Comparison of ENCODE assay signal across 13 cellular contexts in the genomic region with DNA sequence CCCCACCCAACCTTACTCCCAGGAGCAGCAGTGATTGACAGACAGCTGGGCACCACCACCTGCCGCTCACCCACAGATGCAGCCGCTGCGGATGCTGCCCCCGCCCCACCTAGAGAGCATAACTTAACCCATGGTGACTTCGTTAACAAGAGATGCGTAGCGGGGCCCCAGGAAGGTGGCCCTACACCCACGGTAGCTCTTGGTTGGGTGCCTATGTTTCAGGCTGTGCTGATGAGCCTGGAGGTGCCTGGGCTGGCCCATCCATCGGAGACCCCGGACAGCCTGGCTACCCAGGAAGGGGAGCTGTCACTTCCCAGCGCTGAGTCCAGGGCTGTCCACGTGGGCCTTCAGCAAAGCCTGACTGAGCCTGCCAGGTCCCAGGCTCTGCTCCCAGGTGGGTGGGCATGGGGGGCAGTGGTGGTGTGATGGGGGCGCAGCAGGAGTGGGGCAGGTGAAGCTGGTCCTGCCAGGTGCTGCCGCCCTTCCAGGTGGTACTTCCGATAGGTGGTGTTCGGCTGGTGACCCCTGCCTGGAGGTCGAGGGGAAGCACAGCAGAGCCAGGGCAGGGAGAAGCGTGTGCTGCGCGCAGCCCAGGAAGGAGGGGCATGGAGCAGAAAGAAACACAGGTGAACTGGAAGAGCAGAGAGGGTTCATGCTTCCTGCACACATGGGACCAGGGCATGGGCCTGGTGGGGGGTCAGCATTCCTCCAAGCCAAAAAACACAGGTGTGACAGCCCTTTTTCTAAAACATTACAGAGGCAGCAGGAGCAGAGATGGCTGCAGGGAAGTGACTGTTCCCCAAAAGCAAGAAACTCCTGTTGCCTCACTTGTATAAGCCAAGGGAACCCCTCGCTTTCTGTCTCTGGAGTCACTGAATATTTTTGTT. TPM values are rescaled to one million over a fixed set of nuclear protein-coding genes. Genes with fewer than 3 reads are reported as not detected.
DNase-seq lines count a peak whose midpoint lies in the region; ATAC-seq and TF ChIP-seq lines count a peak whose summit lies in the region.
"Had no signal": no experiment of that assay in that cellular context is flagged by ENCODE, and none has a peak within 500 bp of the region (broad histone marks: within the 10 kb centered on the region; RNA-seq: fewer than 3 reads in every experiment).

No MANE protein-coding gene starts in this region.

- no peak overlapping the region for H3K4me2 ChIP-seq in H9 (ENCODE audit: insufficient read depth, insufficient read length, low read length)

- peak overlapping the region; percentile 99; the same call in 1 of the 2 replicates for H3K27ac ChIP-seq in ACC112 (ENCODE audit: low read depth, low read length)
- no peak overlapping the region for H3K27ac ChIP-seq in H9 (ENCODE audit: insufficient read length, low read depth, low read length)
- H3K27ac ChIP-seq: upper lobe of left lung had no signal

- peak overlapping the region in 1 of 2 experiments; percentile 43; a peak in 1 of 5 replicates for H3K4me3 Mint-ChIP-seq in H9
- H3K4me3 Mint-ChIP-seq in chondrocyte (ENCODE audit: unreplicated experiment): no peak overlapping the region
- no peak overlapping the region for H3K4me3 Mint-ChIP-seq in mesothelial cell of epicardium

- H3K36me3 ChIP-seq in ACC112 (ENCODE audit: insufficient read depth, low read length): peaks cover 19% of the 10 kb centered on the region; the same call in 1 of the 2 replicates
- H3K36me3 ChIP-seq: breast epithelium had no signal

- no peak overlapping the region for H3K18ac ChIP-seq in H9 (ENCODE audit: insufficient read length, low read depth, low read length)

- H3K4me1 ChIP-seq in ACC112 (ENCODE audit: control insufficient read depth, insufficient read depth, low read length, unreplicated experiment) (peaks cover 53% of the 10 kb centered on the region), H9 (ENCODE audit: insufficient read depth, low read length) (no peaks in the 10 kb centered on the region; the same call in 1 of the 2 replicates)

- H3K23ac ChIP-seq in H9 (ENCODE audit: insufficient read length, low read depth, low read length): no peak overlapping the region

- no peak for TF ChIP-seq CTCF in H9 (conservative IDR thresholded peaks at IDR 0.05)
- TF ChIP-seq CTCF in chondrocyte (IDR thresholded peaks at IDR 0.05): no peak
- TF ChIP-seq CTCF in mesothelial cell of epicardium (IDR thresholded peaks at IDR 0.05; ENCODE audit: unreplicated experiment): no peak

- H3K79me2 ChIP-seq in ACC112 (ENCODE audit: control insufficient read depth, insufficient read depth, low read length, unreplicated experiment) (peaks cover 59% of the 10 kb centered on the region), H9 (ENCODE audit: insufficient read depth, low read length) (no peaks in the 10 kb centered on the region)

- H2BK120ac ChIP-seq in H9 (ENCODE audit: low read depth, low read length, poor library complexity, severe bottlenecking): no peak overlapping the region

- H2BK20ac ChIP-seq in H9 (ENCODE audit: low read depth, low read length, poor library complexity, severe bottlenecking): no peak overlapping the region

- H3K27ac Mint-ChIP-seq in H9 (peak overlapping the region; percentile 65 to 94 (median 90); a peak in 5 of 7 replicates), chondrocyte (ENCODE audit: unreplicated experiment) (peak overlapping the region; percentile 97), mesothelial cell of epicardium (peak overlapping the region; percentile 88)

- no peak overlapping the region for H2BK15ac ChIP-seq in H9 (ENCODE audit: low read depth, low read length)

- H3K23me2 ChIP-seq in H9 (ENCODE audit: insufficient read length, low read depth, low read length, poor library complexity, severe bottlenecking): no peaks in the 10 kb centered on the region

- H3K9me3 Mint-ChIP-seq in H9: peaks cover 0 to 3% of the 10 kb centered on the region in 2 experiments; a peak in 1 of 5 replicates
- no peaks in the 10 kb centered on the region for H3K9me3 Mint-ChIP-seq in chondrocyte (ENCODE audit: low read depth)
- peaks cover 6% of the 10 kb centered on the region for H3K9me3 Mint-ChIP-seq in mesothelial cell of epicardium

- H3K27me3 Mint-ChIP-seq in H9 (ENCODE audit: low read depth) (no peaks in the 10 kb centered on the region), chondrocyte (ENCODE audit: low read depth) (no peaks in the 10 kb centered on the region), mesothelial cell of epicardium (ENCODE audit: low read depth) (no peaks in the 10 kb centered on the region)

- H2BK5ac ChIP-seq in H9 (ENCODE audit: insufficient read length, low read length): no peak overlapping the region

- no peak overlapping the region for H3T11ph ChIP-seq in H9 (ENCODE audit: low read length)

- H2AFZ ChIP-seq in ACC112 (ENCODE audit: low read length, unreplicated experiment) (no peak overlapping the region), H9 (ENCODE audit: low read length) (no peak overlapping the region)

- no peaks in the 10 kb centered on the region for H3K79me1 ChIP-seq in H9 (ENCODE audit: insufficient read depth, low read depth, low read length, poor library complexity, severe bottlenecking)

- H2AK5ac ChIP-seq in H9 (ENCODE audit: insufficient read length, low read length): no peak overlapping the region

- no peaks in the 10 kb centered on the region for H3K9me3 ChIP-seq in H9 (ENCODE audit: control insufficient read depth, low read depth, low read length)
- H3K9me3 ChIP-seq: breast epithelium, upper lobe of left lung had no signal

- no peak overlapping the region for H4K5ac ChIP-seq in H9 (ENCODE audit: insufficient read length, low read depth, low read length)

- ATAC-seq in GM18870 (IDR thresholded peaks at IDR 0.05; ENCODE audit: unreplicated experiment): no peak
- ATAC-seq in HG03095 (IDR thresholded peaks at IDR 0.05; ENCODE audit: unreplicated experiment): no peak

- H4K91ac ChIP-seq in H9 (ENCODE audit: insufficient read length, low read depth, low read length): no peak overlapping the region

- no CpG with 5 or more reads among the region's 21 CpGs for WGBS in H9 (ENCODE audit: extremely low coverage, insufficient read length, low lambda C conversion rate)

- H3K9ac ChIP-seq in H9 (ENCODE audit: extremely low read depth, insufficient read length, low read length): no peak overlapping the region

- H4K8ac ChIP-seq in H9 (replicated peaks; ENCODE audit: insufficient read length, low read depth, low read length): no peak overlapping the region

- H3K4ac ChIP-seq in H9 (ENCODE audit: low read depth, low read length): no peak overlapping the region

- H3K27me3 ChIP-seq in ACC112 (ENCODE audit: insufficient read depth, low read length) (no peaks in the 10 kb centered on the region), H9 (ENCODE audit: insufficient read depth, low read length) (no peaks in the 10 kb centered on the region)
- H3K27me3 ChIP-seq: breast epithelium, upper lobe of left lung had no signal

- H4K20me1 ChIP-seq in H9 (ENCODE audit: control insufficient read depth, insufficient read depth, insufficient read length): no peaks in the 10 kb centered on the region

- H2BK12ac ChIP-seq in H9 (ENCODE audit: insufficient read length, low read depth, low read length): no peak overlapping the region

- peaks cover 7 to 18% (median 8%) of the 10 kb centered on the region in 3 experiments for H3K36me3 Mint-ChIP-seq in H9 (ENCODE audit: insufficient read depth in 1 of 3, low read depth in 3 of 3)
- peaks cover 17% of the 10 kb centered on the region for H3K36me3 Mint-ChIP-seq in chondrocyte (ENCODE audit: low read depth)
- peaks cover 25% of the 10 kb centered on the region for H3K36me3 Mint-ChIP-seq in mesothelial cell of epicardium

- H3K56ac ChIP-seq in H9 (ENCODE audit: insufficient read length, low read depth, low read length): no peak overlapping the region

- no peak overlapping the region for H3K14ac ChIP-seq in H9 (ENCODE audit: insufficient read depth, low read length)

- no peak for DNase-seq in H9
- peak; percentile 87 for DNase-seq in chondrocyte (ENCODE audit: low spot score)
- DNase-seq in mesothelial cell of epicardium (ENCODE audit: low spot score in 2 of 2, unreplicated experiment in 2 of 2): no peak
- DNase-seq in HuH-7.5 (ENCODE audit: low spot score): no peak
- DNase-seq in DMS53 treated with DMSO at 0.1 percent for 48 hours (lab: John Stamatoyannopoulos, UW; ENCODE audit: unreplicated experiment): no peak
- DNase-seq: C1 segment of cervical spinal cord, NCI-H1048, NCI-H226, upper lobe of left lung had no signal

- H3K4me3 ChIP-seq in ACC112 (ENCODE audit: low read depth, low read length): no peak overlapping the region
- H3K4me3 ChIP-seq: breast epithelium, upper lobe of left lung had no signal

- H3K4me1 Mint-ChIP-seq in H9: peaks cover 16 to 20% of the 10 kb centered on the region in 2 experiments
- H3K4me1 Mint-ChIP-seq in chondrocyte (ENCODE audit: low read depth): peaks cover 67% of the 10 kb centered on the region
- H3K4me1 Mint-ChIP-seq in mesothelial cell of epicardium: peaks cover 49% of the 10 kb centered on the region

RNA-seq across cellular contexts. Expression of a gene that starts 56.9 kb away (rescaled TPM):
- 24.5 and 25.4 TPM in 2 replicates for total RNA-seq in H9 (2021)
- total RNA-seq in chondrocyte: 29.2 to 54.5 TPM (median 53.1 TPM) in 3 replicates
- total RNA-seq in mesothelial cell of epicardium: 39.6 to 42.7 TPM (median 41.0 TPM) in 3 replicates
